ENCODE assay signal across 1 cellular context in the genomic region with DNA sequence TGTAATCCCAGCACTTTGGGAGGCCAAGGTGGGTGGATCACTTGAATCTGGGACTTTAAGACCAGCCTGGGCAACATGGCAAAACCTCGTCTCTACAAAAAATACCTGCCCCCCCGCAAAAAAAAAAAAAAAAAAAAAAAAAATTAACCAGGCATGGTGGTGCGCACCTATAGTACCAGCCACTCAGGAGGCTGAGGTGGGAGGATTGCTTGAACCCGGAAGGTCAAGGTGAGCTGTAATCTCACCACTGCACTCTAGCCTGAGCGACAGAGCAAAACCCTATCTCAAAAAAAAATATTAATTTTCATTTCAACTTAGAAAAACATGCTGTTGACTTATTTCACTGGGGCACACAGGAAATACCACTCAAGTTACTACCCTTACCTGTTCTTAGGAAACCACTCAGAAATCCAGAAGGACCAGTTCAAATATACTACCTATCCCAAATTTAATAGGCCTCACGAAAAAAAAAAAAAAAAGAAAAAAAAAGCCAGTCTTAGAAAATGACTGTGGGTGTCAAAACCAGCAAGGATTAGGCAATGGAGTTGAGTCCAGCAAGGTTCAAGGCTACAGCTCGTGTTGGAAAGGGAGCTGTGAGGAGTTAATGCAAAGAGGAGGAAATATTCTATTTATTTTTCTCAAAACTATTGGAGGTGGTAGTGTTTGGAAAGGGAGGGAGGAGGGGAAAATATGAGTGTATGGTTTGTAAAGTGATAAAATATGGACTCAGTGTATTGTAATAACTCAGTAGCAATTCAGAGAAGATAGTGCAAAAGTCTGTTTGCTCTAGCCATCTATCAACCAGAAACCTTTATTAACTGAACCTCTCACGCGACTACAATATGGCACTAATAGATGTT.
TF ChIP-seq lines count a peak whose summit lies in the region.

No MANE protein-coding gene starts in this region.

TF ChIP-seq in HepG2, 621 proteins besides CTCF, POLR2A, EP300 and RAD21 (continued from another document and continues in another):
- TF ChIP-seq, protein P1, sequence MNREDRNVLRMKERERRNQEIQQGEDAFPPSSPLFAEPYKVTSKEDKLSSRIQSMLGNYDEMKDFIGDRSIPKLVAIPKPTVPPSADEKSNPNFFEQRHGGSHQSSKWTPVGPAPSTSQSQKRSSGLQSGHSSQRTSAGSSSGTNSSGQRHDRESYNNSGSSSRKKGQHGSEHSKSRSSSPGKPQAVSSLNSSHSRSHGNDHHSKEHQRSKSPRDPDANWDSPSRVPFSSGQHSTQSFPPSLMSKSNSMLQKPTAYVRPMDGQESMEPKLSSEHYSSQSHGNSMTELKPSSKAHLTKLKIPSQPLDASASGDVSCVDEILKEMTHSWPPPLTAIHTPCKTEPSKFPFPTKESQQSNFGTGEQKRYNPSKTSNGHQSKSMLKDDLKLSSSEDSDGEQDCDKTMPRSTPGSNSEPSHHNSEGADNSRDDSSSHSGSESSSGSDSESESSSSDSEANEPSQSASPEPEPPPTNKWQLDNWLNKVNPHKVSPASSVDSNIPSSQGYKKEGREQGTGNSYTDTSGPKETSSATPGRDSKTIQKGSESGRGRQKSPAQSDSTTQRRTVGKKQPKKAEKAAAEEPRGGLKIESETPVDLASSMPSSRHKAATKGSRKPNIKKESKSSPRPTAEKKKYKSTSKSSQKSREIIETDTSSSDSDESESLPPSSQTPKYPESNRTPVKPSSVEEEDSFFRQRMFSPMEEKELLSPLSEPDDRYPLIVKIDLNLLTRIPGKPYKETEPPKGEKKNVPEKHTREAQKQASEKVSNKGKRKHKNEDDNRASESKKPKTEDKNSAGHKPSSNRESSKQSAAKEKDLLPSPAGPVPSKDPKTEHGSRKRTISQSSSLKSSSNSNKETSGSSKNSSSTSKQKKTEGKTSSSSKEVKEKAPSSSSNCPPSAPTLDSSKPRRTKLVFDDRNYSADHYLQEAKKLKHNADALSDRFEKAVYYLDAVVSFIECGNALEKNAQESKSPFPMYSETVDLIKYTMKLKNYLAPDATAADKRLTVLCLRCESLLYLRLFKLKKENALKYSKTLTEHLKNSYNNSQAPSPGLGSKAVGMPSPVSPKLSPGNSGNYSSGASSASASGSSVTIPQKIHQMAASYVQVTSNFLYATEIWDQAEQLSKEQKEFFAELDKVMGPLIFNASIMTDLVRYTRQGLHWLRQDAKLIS (CRISPR knock-in tag; IDR thresholded peaks at IDR 0.05) = peak; percentile 55; the same call in 1 of the 2 replicates
- TF ChIP-seq CBX2 (IDR thresholded peaks at IDR 0.05; ENCODE audit: low read depth, low read length) (no peak), CBX2 (CRISPR knock-in tag; IDR thresholded peaks at IDR 0.05; ENCODE audit: low read depth) (no peak), TARDBP (CRISPR knock-in tag; IDR thresholded peaks at IDR 0.05) (peak; percentile 62; the same call in 1 of the 2 replicates), ZNF652 (CRISPR knock-in tag; IDR thresholded peaks at IDR 0.05; ENCODE audit: borderline replicate concordance, low read depth) (peak; percentile 91), RFX5 (IDR thresholded peaks at IDR 0.05; ENCODE audit: low read depth, low read length) (no peak), JUN (CRISPR knock-in tag; IDR thresholded peaks at IDR 0.05) (peak; percentile 67; the same call in 1 of the 2 replicates), TGIF2 (CRISPR knock-in tag; IDR thresholded peaks at IDR 0.05) (peak; percentile 91), ZNF317 (CRISPR knock-in tag; IDR thresholded peaks at IDR 0.05) (peak; percentile 72; the same call in 1 of the 2 replicates), JUNB (CRISPR knock-in tag; IDR thresholded peaks at IDR 0.05; ENCODE audit: borderline replicate concordance) (no peak), SOX6 (IDR thresholded peaks at IDR 0.05) (no peak), SOX6 (CRISPR knock-in tag; IDR thresholded peaks at IDR 0.05) (peak; percentile 89), SMYD3 (CRISPR knock-in tag; IDR thresholded peaks at IDR 0.05) (peak; percentile 81; the same call in 1 of the 2 replicates), ELF3 (CRISPR knock-in tag; IDR thresholded peaks at IDR 0.05) (peak; percentile 98), ZFP82 (CRISPR knock-in tag; IDR thresholded peaks at IDR 0.05; ENCODE audit: borderline replicate concordance) (no peak), TBX2 (CRISPR knock-in tag; IDR thresholded peaks at IDR 0.05; ENCODE audit: borderline replicate concordance) (peak; percentile 97), HMG20B (CRISPR knock-in tag; conservative IDR thresholded peaks at IDR 0.05) (0 out of 2 replicates have a peak, but pooled peaks have one; percentile 29), LCORL (IDR thresholded peaks at IDR 0.05) (peak; percentile 79), LCORL (CRISPR knock-in tag; IDR thresholded peaks at IDR 0.05) (peak; percentile 97), NCOR1 (IDR thresholded peaks at IDR 0.05; ENCODE audit: borderline replicate concordance, low read length) (peak; percentile 96), ZNF607 (CRISPR knock-in tag; IDR thresholded peaks at IDR 0.05; ENCODE audit: borderline replicate concordance) (0 out of 2 replicates have a peak, but pooled peaks have one; percentile 42), SRY (CRISPR knock-in tag; IDR thresholded peaks at IDR 0.05) (no peak), ZBTB7B (CRISPR knock-in tag; IDR thresholded peaks at IDR 0.05) (peak; percentile 44; the same call in 1 of the 2 replicates), HDAC2 (CRISPR knock-in tag; IDR thresholded peaks at IDR 0.05) (peak; percentile 92), YEATS4 (CRISPR knock-in tag; IDR thresholded peaks at IDR 0.05; ENCODE audit: borderline replicate concordance) (no peak), ZNF383 (CRISPR knock-in tag; IDR thresholded peaks at IDR 0.05; ENCODE audit: borderline replicate concordance) (no peak), MIXL1 (CRISPR knock-in tag; IDR thresholded peaks at IDR 0.05) (peak; percentile 83), SKI (IDR thresholded peaks at IDR 0.05; ENCODE audit: partially characterized antibody) (peak; percentile 70), SRSF1 (optimal IDR thresholded peaks at IDR 0.05; ENCODE audit: low read depth, low read length) (no peak), PITX1 (CRISPR knock-in tag; IDR thresholded peaks at IDR 0.05) (peak; percentile 88), GFI1 (CRISPR knock-in tag; IDR thresholded peaks at IDR 0.05; ENCODE audit: borderline replicate concordance) (peak; percentile 26; the same call in 1 of the 2 replicates), ZSCAN29 (CRISPR knock-in tag; conservative IDR thresholded peaks at IDR 0.05) (0 out of 2 replicates have a peak, but pooled peaks have one; percentile 27)
- TF ChIP-seq, protein P2, sequence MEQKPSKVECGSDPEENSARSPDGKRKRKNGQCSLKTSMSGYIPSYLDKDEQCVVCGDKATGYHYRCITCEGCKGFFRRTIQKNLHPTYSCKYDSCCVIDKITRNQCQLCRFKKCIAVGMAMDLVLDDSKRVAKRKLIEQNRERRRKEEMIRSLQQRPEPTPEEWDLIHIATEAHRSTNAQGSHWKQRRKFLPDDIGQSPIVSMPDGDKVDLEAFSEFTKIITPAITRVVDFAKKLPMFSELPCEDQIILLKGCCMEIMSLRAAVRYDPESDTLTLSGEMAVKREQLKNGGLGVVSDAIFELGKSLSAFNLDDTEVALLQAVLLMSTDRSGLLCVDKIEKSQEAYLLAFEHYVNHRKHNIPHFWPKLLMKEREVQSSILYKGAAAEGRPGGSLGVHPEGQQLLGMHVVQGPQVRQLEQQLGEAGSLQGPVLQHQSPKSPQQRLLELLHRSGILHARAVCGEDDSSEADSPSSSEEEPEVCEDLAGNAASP (CRISPR knock-in tag; IDR thresholded peaks at IDR 0.05; ENCODE audit: borderline replicate concordance) = peak; percentile 84
- TF ChIP-seq, protein P3, sequence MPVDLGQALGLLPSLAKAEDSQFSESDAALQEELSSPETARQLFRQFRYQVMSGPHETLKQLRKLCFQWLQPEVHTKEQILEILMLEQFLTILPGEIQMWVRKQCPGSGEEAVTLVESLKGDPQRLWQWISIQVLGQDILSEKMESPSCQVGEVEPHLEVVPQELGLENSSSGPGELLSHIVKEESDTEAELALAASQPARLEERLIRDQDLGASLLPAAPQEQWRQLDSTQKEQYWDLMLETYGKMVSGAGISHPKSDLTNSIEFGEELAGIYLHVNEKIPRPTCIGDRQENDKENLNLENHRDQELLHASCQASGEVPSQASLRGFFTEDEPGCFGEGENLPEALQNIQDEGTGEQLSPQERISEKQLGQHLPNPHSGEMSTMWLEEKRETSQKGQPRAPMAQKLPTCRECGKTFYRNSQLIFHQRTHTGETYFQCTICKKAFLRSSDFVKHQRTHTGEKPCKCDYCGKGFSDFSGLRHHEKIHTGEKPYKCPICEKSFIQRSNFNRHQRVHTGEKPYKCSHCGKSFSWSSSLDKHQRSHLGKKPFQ (CRISPR knock-in tag; IDR thresholded peaks at IDR 0.05; ENCODE audit: insufficient replicate concordance) = peak; percentile 34
- TF ChIP-seq, protein P4, sequence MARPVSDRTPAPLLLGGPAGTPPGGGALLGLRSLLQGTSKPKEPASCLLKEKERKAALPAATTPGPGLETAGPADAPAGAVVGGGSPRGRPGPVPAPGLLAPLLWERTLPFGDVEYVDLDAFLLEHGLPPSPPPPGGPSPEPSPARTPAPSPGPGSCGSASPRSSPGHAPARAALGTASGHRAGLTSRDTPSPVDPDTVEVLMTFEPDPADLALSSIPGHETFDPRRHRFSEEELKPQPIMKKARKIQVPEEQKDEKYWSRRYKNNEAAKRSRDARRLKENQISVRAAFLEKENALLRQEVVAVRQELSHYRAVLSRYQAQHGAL (CRISPR knock-in tag; IDR thresholded peaks at IDR 0.05; ENCODE audit: not compliant biosample characterization) = no peak
- TF ChIP-seq, protein P5, sequence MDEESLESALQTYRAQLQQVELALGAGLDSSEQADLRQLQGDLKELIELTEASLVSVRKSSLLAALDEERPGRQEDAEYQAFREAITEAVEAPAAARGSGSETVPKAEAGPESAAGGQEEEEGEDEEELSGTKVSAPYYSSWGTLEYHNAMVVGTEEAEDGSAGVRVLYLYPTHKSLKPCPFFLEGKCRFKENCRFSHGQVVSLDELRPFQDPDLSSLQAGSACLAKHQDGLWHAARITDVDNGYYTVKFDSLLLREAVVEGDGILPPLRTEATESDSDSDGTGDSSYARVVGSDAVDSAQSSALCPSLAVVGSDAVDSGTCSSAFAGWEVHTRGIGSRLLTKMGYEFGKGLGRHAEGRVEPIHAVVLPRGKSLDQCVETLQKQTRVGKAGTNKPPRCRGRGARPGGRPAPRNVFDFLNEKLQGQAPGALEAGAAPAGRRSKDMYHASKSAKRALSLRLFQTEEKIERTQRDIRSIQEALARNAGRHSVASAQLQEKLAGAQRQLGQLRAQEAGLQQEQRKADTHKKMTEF (CRISPR knock-in tag; IDR thresholded peaks at IDR 0.05) = peak; percentile 79; the same call in 1 of the 2 replicates
- TF ChIP-seq, protein P6, sequence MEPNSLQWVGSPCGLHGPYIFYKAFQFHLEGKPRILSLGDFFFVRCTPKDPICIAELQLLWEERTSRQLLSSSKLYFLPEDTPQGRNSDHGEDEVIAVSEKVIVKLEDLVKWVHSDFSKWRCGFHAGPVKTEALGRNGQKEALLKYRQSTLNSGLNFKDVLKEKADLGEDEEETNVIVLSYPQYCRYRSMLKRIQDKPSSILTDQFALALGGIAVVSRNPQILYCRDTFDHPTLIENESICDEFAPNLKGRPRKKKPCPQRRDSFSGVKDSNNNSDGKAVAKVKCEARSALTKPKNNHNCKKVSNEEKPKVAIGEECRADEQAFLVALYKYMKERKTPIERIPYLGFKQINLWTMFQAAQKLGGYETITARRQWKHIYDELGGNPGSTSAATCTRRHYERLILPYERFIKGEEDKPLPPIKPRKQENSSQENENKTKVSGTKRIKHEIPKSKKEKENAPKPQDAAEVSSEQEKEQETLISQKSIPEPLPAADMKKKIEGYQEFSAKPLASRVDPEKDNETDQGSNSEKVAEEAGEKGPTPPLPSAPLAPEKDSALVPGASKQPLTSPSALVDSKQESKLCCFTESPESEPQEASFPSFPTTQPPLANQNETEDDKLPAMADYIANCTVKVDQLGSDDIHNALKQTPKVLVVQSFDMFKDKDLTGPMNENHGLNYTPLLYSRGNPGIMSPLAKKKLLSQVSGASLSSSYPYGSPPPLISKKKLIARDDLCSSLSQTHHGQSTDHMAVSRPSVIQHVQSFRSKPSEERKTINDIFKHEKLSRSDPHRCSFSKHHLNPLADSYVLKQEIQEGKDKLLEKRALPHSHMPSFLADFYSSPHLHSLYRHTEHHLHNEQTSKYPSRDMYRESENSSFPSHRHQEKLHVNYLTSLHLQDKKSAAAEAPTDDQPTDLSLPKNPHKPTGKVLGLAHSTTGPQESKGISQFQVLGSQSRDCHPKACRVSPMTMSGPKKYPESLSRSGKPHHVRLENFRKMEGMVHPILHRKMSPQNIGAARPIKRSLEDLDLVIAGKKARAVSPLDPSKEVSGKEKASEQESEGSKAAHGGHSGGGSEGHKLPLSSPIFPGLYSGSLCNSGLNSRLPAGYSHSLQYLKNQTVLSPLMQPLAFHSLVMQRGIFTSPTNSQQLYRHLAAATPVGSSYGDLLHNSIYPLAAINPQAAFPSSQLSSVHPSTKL (CRISPR knock-in tag; IDR thresholded peaks at IDR 0.05) = peak; percentile 97
- TF ChIP-seq, protein P7, sequence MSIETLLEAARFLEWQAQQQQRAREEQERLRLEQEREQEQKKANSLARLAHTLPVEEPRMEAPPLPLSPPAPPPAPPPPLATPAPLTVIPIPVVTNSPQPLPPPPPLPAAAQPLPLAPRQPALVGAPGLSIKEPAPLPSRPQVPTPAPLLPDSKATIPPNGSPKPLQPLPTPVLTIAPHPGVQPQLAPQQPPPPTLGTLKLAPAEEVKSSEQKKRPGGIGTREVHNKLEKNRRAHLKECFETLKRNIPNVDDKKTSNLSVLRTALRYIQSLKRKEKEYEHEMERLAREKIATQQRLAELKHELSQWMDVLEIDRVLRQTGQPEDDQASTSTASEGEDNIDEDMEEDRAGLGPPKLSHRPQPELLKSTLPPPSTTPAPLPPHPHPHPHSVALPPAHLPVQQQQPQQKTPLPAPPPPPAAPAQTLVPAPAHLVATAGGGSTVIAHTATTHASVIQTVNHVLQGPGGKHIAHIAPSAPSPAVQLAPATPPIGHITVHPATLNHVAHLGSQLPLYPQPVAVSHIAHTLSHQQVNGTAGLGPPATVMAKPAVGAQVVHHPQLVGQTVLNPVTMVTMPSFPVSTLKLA (IDR thresholded peaks at IDR 0.05) = peak; percentile 37
- TF ChIP-seq, protein P8, sequence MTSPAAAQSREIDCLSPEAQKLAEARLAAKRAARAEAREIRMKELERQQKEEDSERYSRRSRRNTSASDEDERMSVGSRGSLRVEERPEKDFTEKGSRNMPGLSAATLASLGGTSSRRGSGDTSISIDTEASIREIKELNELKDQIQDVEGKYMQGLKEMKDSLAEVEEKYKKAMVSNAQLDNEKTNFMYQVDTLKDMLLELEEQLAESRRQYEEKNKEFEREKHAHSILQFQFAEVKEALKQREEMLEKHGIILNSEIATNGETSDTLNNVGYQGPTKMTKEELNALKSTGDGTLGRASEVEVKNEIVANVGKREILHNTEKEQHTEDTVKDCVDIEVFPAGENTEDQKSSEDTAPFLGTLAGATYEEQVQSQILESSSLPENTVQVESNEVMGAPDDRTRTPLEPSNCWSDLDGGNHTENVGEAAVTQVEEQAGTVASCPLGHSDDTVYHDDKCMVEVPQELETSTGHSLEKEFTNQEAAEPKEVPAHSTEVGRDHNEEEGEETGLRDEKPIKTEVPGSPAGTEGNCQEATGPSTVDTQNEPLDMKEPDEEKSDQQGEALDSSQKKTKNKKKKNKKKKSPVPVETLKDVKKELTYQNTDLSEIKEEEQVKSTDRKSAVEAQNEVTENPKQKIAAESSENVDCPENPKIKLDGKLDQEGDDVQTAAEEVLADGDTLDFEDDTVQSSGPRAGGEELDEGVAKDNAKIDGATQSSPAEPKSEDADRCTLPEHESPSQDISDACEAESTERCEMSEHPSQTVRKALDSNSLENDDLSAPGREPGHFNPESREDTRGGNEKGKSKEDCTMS (CRISPR knock-in tag; conservative IDR thresholded peaks at IDR 0.05) = no peak
